ENCODE assay signal across 7 cellular contexts in genomic region chr19:10604460-10604980, GRCh38. TPM values are rescaled to one million over a fixed set of nuclear protein-coding genes. Genes with fewer than 3 reads are reported as not detected.
A peak's percentile ranks its signal among the peaks of the same experiment; 100 is the strongest.
DNase-seq lines count a peak whose midpoint lies in the region; ATAC-seq, FAIRE-seq and TF ChIP-seq lines count a peak whose summit lies in the region.

No MANE protein-coding gene starts in this region.

- H3K27me3 Mint-ChIP-seq in T-cell, result no peaks in the 10 kb centered on the region

- H3K9me3 Mint-ChIP-seq in T-cell, result no peaks in the 10 kb centered on the region

- no peak for FAIRE-seq in small intestine (lab: Jason Lieb, UNC)

- CTCF ChIA-PET in T-cell (lab: Charles Lee), result interaction anchor here in 1 of 2 donors (0.6 to 1.0 kb wide), 4 partner anchors 14 to 1599 kb away, joined by 3 to 9 read pairs (median 4); no protein-coding TSS in a partner anchor

- peak in 11 of 34 experiments; percentile 9 to 25 (median 20) for DNase-seq in T-cell
- no peak for DNase-seq in esophagus muscularis mucosa (ENCODE audit: extremely low spot score)
- DNase-seq in small intestine, result no peak
- no peak for DNase-seq in AG08395 (ENCODE audit: low spot score)
- no peak for DNase-seq in SJCRH30

- no peak for TF ChIP-seq EP300 in esophagus muscularis mucosa (IDR thresholded peaks at IDR 0.05)

- ATAC-seq in GM21367 (IDR thresholded peaks at IDR 0.05; ENCODE audit: unreplicated experiment) (peak; percentile 16), T-cell (replicated peaks in 1 of 4) (peak in 1 of 4 experiments; percentile 2), GM19463 (IDR thresholded peaks at IDR 0.05; ENCODE audit: unreplicated experiment) (no peak)

- H3K27ac ChIP-seq in esophagus muscularis mucosa (replicated peaks in 1 of 4), result peak overlapping the region; percentile 85 to 90 (median 88)
- H3K27ac ChIP-seq in small intestine (ENCODE audit: low read depth in 1 of 2, low read length in 1 of 2), result peak overlapping the region; percentile 62 to 98
- H3K27ac ChIP-seq in SJCRH30, result no peak overlapping the region

- H3K27me3 ChIP-seq in esophagus muscularis mucosa (peaks cover 0 to 6% (median 0%) of the 10 kb centered on the region in 4 donors), small intestine (ENCODE audit: control insufficient read depth in 2 of 2, insufficient read depth in 2 of 2, low read length in 2 of 2) (no peaks in the 10 kb centered on the region), SJCRH30 (no peaks in the 10 kb centered on the region)

- H3K4me3 ChIP-seq in esophagus muscularis mucosa (peak overlapping the region in 2 of 4 donors; percentile 73 to 90), small intestine (ENCODE audit: low read depth in 1 of 2, low read length in 2 of 2) (no peak overlapping the region), SJCRH30 (no peak overlapping the region)

- no peaks in the 10 kb centered on the region for H3K9me3 ChIP-seq in esophagus muscularis mucosa
- no peaks in the 10 kb centered on the region for H3K9me3 ChIP-seq in small intestine (ENCODE audit: control insufficient read depth, low read depth)
- no peaks in the 10 kb centered on the region for H3K9me3 ChIP-seq in SJCRH30 (replicated peaks)

- POLR2A ChIA-PET in T-cell (lab: Charles Lee), result interaction anchor here (0.5 to 1.0 kb wide), 2 partner anchors 62 to 496 kb away, joined by 4 to 7 read pairs; no protein-coding TSS in a partner anchor

- 88% methylated on average over 6 of the region's 9 CpGs for WGBS in esophagus muscularis mucosa
- WGBS in small intestine, 3 donors, result 67 to 75% (median 69%) methylated on average over 9 of the region's 9 CpGs

- H3K36me3 ChIP-seq in esophagus muscularis mucosa, result no peaks in the 10 kb centered on the region
- no peaks in the 10 kb centered on the region for H3K36me3 ChIP-seq in small intestine (ENCODE audit: control insufficient read depth in 2 of 2, insufficient read depth in 2 of 2, low read length in 2 of 2)
- H3K36me3 ChIP-seq in SJCRH30, result no peaks in the 10 kb centered on the region

- TF ChIP-seq POLR2A in esophagus muscularis mucosa (IDR thresholded peaks at IDR 0.05; ENCODE audit: low read depth), result no peak

- H3K4me1 ChIP-seq in esophagus muscularis mucosa (peaks cover 20 to 33% (median 27%) of the 10 kb centered on the region in 4 donors), small intestine (ENCODE audit: control insufficient read depth in 2 of 2, insufficient read depth in 1 of 2, low read depth in 1 of 2, low read length in 1 of 2) (peaks cover 0 to 1% of the 10 kb centered on the region in 2 donors), SJCRH30 (peaks cover 9% of the 10 kb centered on the region)

- peak overlapping the region; percentile 99 for H3K27ac Mint-ChIP-seq in T-cell

- peaks cover 7% of the 10 kb centered on the region for H3K36me3 Mint-ChIP-seq in T-cell

- peaks cover 27 to 41% (median 33%) of the 10 kb centered on the region in 3 donors for H3K4me1 Mint-ChIP-seq in T-cell

- peak overlapping the region; percentile 97 to 99 (median 99) for H3K4me3 Mint-ChIP-seq in T-cell

- no peak for TF ChIP-seq CTCF in esophagus muscularis mucosa (IDR thresholded peaks at IDR 0.05)

- intact Hi-C loops in esophagus muscularis mucosa (cut with DNase I), result no loop called here

RNA-seq across cellular contexts. Expression of gene AP1M2, which starts 17.4 kb away (rescaled TPM):
- total RNA-seq in T-cell (1 to 10 TPM in 2 of 5 donors, under 1 TPM in 1, not detected in 2; 0.30 to 1.6 (median 1.1) TPM), esophagus muscularis mucosa (not detected)
- 100 to 1,000 TPM in 2 of 3 donors, 10 to 100 TPM in 1; 97.3 to 238 (median 102) TPM for polyA plus RNA-seq in small intestine
- 0.35 and 0.40 TPM in 2 replicates for total RNA-seq in SJCRH30 (2014; rRNA removed; shearing (Covaris generic))

RNA-seq across cellular contexts. Expression of gene SLC44A2, which starts 20.8 kb away (rescaled TPM):
- total RNA-seq in T-cell (100 to 1,000 TPM; 204 to 228 (median 218) TPM), esophagus muscularis mucosa (10 to 100 TPM; 26.2 to 71.2 (median 46.1) TPM)
- polyA plus RNA-seq in small intestine, result 10 to 100 TPM in 2 of 3 donors, 1 to 10 TPM in 1; 5.7 to 41.6 (median 11.0) TPM
- 70.3 and 73.5 TPM in 2 replicates for total RNA-seq in SJCRH30 (2014; rRNA removed; shearing (Covaris generic))

RNA-seq across cellular contexts. Expression of gene CDKN2D, which starts 35.7 kb away (rescaled TPM):
- total RNA-seq in T-cell, result 10 to 100 TPM; 24.0 to 51.5 (median 32.5) TPM
- total RNA-seq in esophagus muscularis mucosa, result 10 to 100 TPM; 11.2 to 30.0 (median 18.3) TPM
- polyA plus RNA-seq in small intestine, result 10 to 100 TPM; 13.0 to 19.0 (median 15.4) TPM
- total RNA-seq in SJCRH30 (2014; rRNA removed; shearing (Covaris generic)), result 7.5 and 7.9 TPM in 2 replicates

RNA-seq across cellular contexts. Expression of gene KRI1, which starts 38.7 kb away (rescaled TPM):
- total RNA-seq in T-cell, result 10 to 100 TPM; 50.9 to 94.8 (median 79.1) TPM
- total RNA-seq in esophagus muscularis mucosa, result 10 to 100 TPM; 13.7 to 23.9 (median 16.0) TPM
- 10 to 100 TPM; 14.8 to 18.2 (median 18.1) TPM for polyA plus RNA-seq in small intestine
- 20.0 and 25.5 TPM in 2 replicates for total RNA-seq in SJCRH30 (2014; rRNA removed; shearing (Covaris generic))

RNA-seq across cellular contexts. Expression of gene ILF3, which starts 49.6 kb away (rescaled TPM):
- total RNA-seq in T-cell (100 to 1,000 TPM; 331 to 490 (median 370) TPM), esophagus muscularis mucosa (100 to 1,000 TPM in 3 of 4 donors, 10 to 100 TPM in 1; 79.2 to 127 (median 102) TPM)
- polyA plus RNA-seq in small intestine, result 100 to 1,000 TPM in 1 of 3 donors, 10 to 100 TPM in 2; 37.3 to 130 (median 45.4) TPM
- total RNA-seq in SJCRH30 (2014; rRNA removed; shearing (Covaris generic)), result 277 and 302 TPM in 2 replicates
